8 cellular contexts compared by ENCODE assay signal in the genomic region with DNA sequence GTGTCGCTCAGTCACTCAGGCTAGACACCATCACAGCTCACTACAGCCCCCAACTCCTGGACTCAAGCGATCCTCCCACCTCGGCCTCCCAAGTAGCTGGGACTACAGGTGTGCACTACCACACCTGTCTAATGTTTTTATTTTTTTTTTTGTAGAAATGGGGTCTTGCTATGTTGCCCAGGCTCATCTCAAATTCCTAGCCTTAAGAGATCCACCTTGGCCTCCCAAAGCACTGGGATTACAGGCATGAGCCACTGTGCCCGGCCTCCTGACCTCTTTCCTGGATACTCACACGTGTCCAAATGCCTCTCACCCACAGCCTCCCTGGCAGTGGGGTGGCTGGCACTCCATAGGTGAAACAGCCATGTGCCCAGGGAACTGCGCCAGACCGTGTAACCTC. TPM values are rescaled to one million over a fixed set of nuclear protein-coding genes. Genes with fewer than 3 reads are reported as not detected.
"Had no signal": no experiment of that assay in that cellular context is flagged by ENCODE, and none has a peak within 500 bp of the region (broad histone marks: within the 10 kb centered on the region; RNA-seq: fewer than 3 reads in every experiment).

No MANE protein-coding gene starts in this region.

- ATAC-seq: GM23338 had no signal

- H3K4me2 ChIP-seq: GM23338 had no signal

- H3K4me3 ChIP-seq: GM23338 had no signal

- H2AFZ ChIP-seq: GM23338 had no signal

- DNase-seq: H9, HCEC 1CT, HFFc6, KG1 had no signal

- FAIRE-seq: H1, H54, HTR-8/SVneo had no signal

RNA-seq across cellular contexts. Expression of a gene that starts 40.9 kb away (rescaled TPM):
- total RNA-seq: H9 had no signal
